ENCODE assay signal across 1 cellular context in the genomic region with DNA sequence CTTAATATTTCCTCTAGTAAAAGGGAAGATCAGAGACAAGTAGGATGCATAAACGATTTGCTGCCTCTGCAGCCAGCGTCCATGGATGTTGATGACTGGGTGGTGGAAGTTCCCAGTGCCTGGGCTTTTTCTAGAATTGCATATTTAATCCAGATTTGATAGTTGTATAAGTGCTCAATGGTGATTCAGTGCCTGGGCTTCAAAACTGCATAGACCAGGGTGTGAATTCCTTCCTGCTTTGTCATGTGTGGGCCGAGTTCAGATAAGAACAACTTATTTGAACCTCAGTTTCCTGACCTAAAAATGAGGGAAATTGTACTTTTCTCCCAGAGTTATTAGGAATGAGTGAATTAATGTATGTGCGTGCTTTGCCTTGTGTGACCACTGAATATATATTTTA.
A peak's percentile ranks its signal among the peaks of the same experiment; 100 is the strongest.
TF ChIP-seq lines count a peak whose summit lies in the region.

No MANE protein-coding gene starts in this region.

TF ChIP-seq in HCT116, 20 proteins besides CTCF, POLR2A, EP300 and RAD21 (continued from another document):
- TF ChIP-seq SIN3A (IDR thresholded peaks at IDR 0.05; ENCODE audit: low read depth) (no peak), CBX3 (IDR thresholded peaks at IDR 0.05; ENCODE audit: low read depth) (peak; percentile 66; the same call in 1 of the 2 replicates), ZFX (IDR thresholded peaks at IDR 0.05) (no peak), ZNF274 (IDR thresholded peaks at IDR 0.05; ENCODE audit: low read depth, low read length) (no peak)
- TF ChIP-seq, protein P1, sequence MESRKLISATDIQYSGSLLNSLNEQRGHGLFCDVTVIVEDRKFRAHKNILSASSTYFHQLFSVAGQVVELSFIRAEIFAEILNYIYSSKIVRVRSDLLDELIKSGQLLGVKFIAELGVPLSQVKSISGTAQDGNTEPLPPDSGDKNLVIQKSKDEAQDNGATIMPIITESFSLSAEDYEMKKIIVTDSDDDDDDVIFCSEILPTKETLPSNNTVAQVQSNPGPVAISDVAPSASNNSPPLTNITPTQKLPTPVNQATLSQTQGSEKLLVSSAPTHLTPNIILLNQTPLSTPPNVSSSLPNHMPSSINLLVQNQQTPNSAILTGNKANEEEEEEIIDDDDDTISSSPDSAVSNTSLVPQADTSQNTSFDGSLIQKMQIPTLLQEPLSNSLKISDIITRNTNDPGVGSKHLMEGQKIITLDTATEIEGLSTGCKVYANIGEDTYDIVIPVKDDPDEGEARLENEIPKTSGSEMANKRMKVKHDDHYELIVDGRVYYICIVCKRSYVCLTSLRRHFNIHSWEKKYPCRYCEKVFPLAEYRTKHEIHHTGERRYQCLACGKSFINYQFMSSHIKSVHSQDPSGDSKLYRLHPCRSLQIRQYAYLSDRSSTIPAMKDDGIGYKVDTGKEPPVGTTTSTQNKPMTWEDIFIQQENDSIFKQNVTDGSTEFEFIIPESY (IDR thresholded peaks at IDR 0.05; ENCODE audit: extremely low read depth, insufficient replicate concordance, low read length): no peak
